8 cellular contexts compared by ENCODE assay signal in the genomic region with DNA sequence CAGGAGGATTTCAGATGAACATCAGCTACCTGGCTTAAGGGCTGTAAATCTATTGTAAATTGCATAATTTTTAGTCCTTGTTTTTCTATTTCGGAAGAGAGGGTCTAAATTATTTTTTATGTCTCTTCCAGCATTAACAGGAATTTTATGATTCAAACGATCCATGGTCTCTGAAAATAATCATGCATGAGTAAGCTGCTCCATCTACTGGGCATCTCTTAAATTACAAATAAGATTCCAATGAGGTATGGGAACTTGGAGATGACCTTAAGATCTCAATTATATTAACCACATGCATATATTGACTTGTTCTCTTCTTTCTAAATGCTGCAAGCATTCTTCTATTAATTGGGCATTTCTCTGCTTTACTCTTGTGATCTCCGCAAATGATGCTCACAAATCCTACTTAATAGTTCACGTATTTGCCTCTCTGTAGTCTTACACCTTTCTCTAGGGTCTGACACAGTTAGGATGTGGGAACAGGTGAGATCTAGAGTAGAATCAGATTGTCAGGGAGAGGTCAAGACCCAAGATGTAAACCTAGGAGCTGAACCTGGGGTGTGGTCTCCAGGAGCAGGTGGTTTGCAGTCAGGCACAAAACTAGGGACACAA.
DNase-seq lines count a peak whose midpoint lies in the region; ATAC-seq, FAIRE-seq and TF ChIP-seq lines count a peak whose summit lies in the region.

No MANE protein-coding gene starts in this region.

- H3K36me3 ChIP-seq in GM12878 (ENCODE audit: control insufficient read depth in 2 of 2, insufficient read depth in 2 of 2, low read length in 1 of 2) (no peaks in the 10 kb centered on the region), uterus (no peaks in the 10 kb centered on the region)

- DNase-seq in DMS114 treated with DMSO at 0.1 percent for 48 hours (lab: John Stamatoyannopoulos, UW; ENCODE audit: unreplicated experiment) (peak; percentile 32), NCI-H1436 (lab: John Stamatoyannopoulos, UW) (peak; percentile 55), GM12878 (ENCODE audit: low read depth, low spot score) (no peak), kidney glomerular epithelial cell (lab: John Stamatoyannopoulos, UW) (peak; percentile 48), uterus (no peak), NK-92 (lab: John Stamatoyannopoulos, UW; ENCODE audit: unreplicated experiment) (no peak)
- DNase-seq in stimulated activated CD8-positive, alpha-beta memory T cell treated with anti-CD3 and anti-CD28 coated beads, Interleukin-4, amount 100 ng/mL, for 48 hours, result no peak

- WGBS in GM12878 (ENCODE audit: insufficient coverage, insufficient replicate concordance, low lambda C conversion rate, missing lambda C conversion rate), result 36% methylated on average over 4 of the region's 4 CpGs

- no peak for TF ChIP-seq EP300 in GM12878 (IDR thresholded peaks at IDR 0.05; ENCODE audit: borderline replicate concordance in 1 of 2, control insufficient read depth in 1 of 2, low read depth in 2 of 2, low read length in 2 of 2)

- intact Hi-C loops in GM12878 (cut with micrococcal nuclease; ENCODE audit: unreplicated experiment), result loop anchor here (1.0 to 10.0 kb wide), 5 partner anchors 219 to 1601 kb away; no protein-coding TSS in a partner anchor
- intact Hi-C loops in uterus (cut with DNase I; ENCODE audit: low total_unique reads), result no loop called here

- no peak overlapping the region for H3K4me3 ChIP-seq in GM12878
- H3K4me3 ChIP-seq in uterus, result no peak overlapping the region

- RAD21 ChIA-PET in GM12878 (lab: Charles Lee; ENCODE audit: unreplicated experiment), result interaction anchor here (0.6 to 2.6 kb wide), 9 partner anchors 11 to 913 kb away, joined by 3 to 27 read pairs (median 3); a partner anchor contains a TSS

- H3K27ac ChIP-seq in GM12878 (ENCODE audit: control insufficient read depth, insufficient read depth) (no peak overlapping the region), uterus (no peak overlapping the region)

- TF ChIP-seq RAD21 in GM12878 (IDR thresholded peaks at IDR 0.05; ENCODE audit: insufficient read depth, low read depth, low read length), result peak; percentile 85

- SMC1A ChIA-PET in GM12878 (lab: Charles Lee; ENCODE audit: uncharacterized antibody, unreplicated experiment), result interaction anchor here (0.7 to 2.5 kb wide), 16 partner anchors 10 to 894 kb away, joined by 3 to 34 read pairs (median 4); a partner anchor contains a TSS

- in situ Hi-C loops in GM12878 (cut with MboI), result no loop called here

- no peak overlapping the region for H3K4me2 ChIP-seq in GM12878 (ENCODE audit: control insufficient read depth, insufficient read depth)

- H4K20me1 ChIP-seq in GM12878 (ENCODE audit: control insufficient read depth, insufficient read depth), result no peaks in the 10 kb centered on the region

- no peaks in the 10 kb centered on the region for H3K79me2 ChIP-seq in GM12878 (ENCODE audit: control insufficient read depth, insufficient read depth, low read length)

- ATAC-seq in GM21515 (IDR thresholded peaks at IDR 0.05; ENCODE audit: unreplicated experiment) (peak; percentile 63), GM12878 (peak; percentile 73)

- no peaks in the 10 kb centered on the region; a peak in 1 of 4 replicates for H3K27me3 ChIP-seq in GM12878 (replicated peaks in 1 of 2; ENCODE audit: control insufficient read depth in 2 of 2, insufficient read depth in 2 of 2, low read length in 1 of 2)
- no peaks in the 10 kb centered on the region for H3K27me3 ChIP-seq in uterus

- TF ChIP-seq CTCF in GM12878 (IDR thresholded peaks at IDR 0.05 in 2 of 3, conservative IDR thresholded peaks at IDR 0.05 in 1 of 3; ENCODE audit: control insufficient read depth in 2 of 3, extremely low read depth in 1 of 3, insufficient read depth in 1 of 3, low read depth in 3 of 3, low read length in 3 of 3) (peak; percentile 45 to 74 (median 53)), uterus (IDR thresholded peaks at IDR 0.05) (peak; percentile 37 to 49 (median 44))

- FAIRE-seq in GM12878 (lab: Jason Lieb, UNC), result peak; percentile 73

- BruUV-seq in GM12878 (replicated peaks; lab: Mats Ljungman, UMichigan), result no TSS peak

- H3K9me3 ChIP-seq in GM12878 (replicated peaks; ENCODE audit: control insufficient read depth, insufficient read depth, low read length) (no peaks in the 10 kb centered on the region), uterus (no peaks in the 10 kb centered on the region)

- H2AFZ ChIP-seq in GM12878 (ENCODE audit: control insufficient read depth, low read depth, low read length), result no peak overlapping the region

- no peaks in the 10 kb centered on the region for H3K4me1 ChIP-seq in GM12878 (ENCODE audit: control insufficient read depth, insufficient read depth, low read length)
- no peaks in the 10 kb centered on the region for H3K4me1 ChIP-seq in uterus

- POLR2A ChIA-PET in GM12878 (lab: Charles Lee), result interaction anchor here (0.6 to 1.2 kb wide), 2 partner anchors 29 to 220 kb away, joined by 3 to 6 read pairs; no protein-coding TSS in a partner anchor

- no peak overlapping the region for H3K9ac ChIP-seq in GM12878 (ENCODE audit: control insufficient read depth, insufficient read depth, low read length)

- CTCF ChIA-PET in GM12878 (lab: Yijun Ruan, JAX), result interaction anchor here (0.5 to 4.3 kb wide), 34 partner anchors 10 to 1037 kb away, joined by 3 to 77 read pairs (median 4); a partner anchor contains a TSS

- TF ChIP-seq POLR2A in GM12878 (IDR thresholded peaks at IDR 0.05; ENCODE audit: low read depth, low read length) (no peak), uterus (IDR thresholded peaks at IDR 0.05) (no peak)

TF ChIP-seq in GM12878, 131 proteins besides CTCF, POLR2A, EP300 and RAD21 (continues in another document):
- TF ChIP-seq KDM1A (IDR thresholded peaks at IDR 0.05; ENCODE audit: borderline replicate concordance) (no peak), EGR1 (IDR thresholded peaks at IDR 0.05; ENCODE audit: borderline replicate concordance in 1 of 2, low read depth in 2 of 2, low read length in 2 of 2) (no peak), ASH2L (IDR thresholded peaks at IDR 0.05; ENCODE audit: borderline replicate concordance, low read depth) (no peak), EED (IDR thresholded peaks at IDR 0.05; ENCODE audit: low read depth) (no peak), TCF7 (IDR thresholded peaks at IDR 0.05; ENCODE audit: borderline replicate concordance) (no peak), SMC3 (IDR thresholded peaks at IDR 0.05; ENCODE audit: borderline replicate concordance, low read length) (peak; percentile 63)
- TF ChIP-seq, protein P1, sequence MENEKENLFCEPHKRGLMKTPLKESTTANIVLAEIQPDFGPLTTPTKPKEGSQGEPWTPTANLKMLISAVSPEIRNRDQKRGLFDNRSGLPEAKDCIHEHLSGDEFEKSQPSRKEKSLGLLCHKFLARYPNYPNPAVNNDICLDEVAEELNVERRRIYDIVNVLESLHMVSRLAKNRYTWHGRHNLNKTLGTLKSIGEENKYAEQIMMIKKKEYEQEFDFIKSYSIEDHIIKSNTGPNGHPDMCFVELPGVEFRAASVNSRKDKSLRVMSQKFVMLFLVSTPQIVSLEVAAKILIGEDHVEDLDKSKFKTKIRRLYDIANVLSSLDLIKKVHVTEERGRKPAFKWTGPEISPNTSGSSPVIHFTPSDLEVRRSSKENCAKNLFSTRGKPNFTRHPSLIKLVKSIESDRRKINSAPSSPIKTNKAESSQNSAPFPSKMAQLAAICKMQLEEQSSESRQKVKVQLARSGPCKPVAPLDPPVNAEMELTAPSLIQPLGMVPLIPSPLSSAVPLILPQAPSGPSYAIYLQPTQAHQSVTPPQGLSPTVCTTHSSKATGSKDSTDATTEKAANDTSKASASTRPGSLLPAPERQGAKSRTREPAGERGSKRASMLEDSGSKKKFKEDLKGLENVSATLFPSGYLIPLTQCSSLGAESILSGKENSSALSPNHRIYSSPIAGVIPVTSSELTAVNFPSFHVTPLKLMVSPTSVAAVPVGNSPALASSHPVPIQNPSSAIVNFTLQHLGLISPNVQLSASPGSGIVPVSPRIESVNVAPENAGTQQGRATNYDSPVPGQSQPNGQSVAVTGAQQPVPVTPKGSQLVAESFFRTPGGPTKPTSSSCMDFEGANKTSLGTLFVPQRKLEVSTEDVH (IDR thresholded peaks at IDR 0.05; ENCODE audit: low read depth, partially characterized antibody), result no peak
- TF ChIP-seq, protein P2, sequence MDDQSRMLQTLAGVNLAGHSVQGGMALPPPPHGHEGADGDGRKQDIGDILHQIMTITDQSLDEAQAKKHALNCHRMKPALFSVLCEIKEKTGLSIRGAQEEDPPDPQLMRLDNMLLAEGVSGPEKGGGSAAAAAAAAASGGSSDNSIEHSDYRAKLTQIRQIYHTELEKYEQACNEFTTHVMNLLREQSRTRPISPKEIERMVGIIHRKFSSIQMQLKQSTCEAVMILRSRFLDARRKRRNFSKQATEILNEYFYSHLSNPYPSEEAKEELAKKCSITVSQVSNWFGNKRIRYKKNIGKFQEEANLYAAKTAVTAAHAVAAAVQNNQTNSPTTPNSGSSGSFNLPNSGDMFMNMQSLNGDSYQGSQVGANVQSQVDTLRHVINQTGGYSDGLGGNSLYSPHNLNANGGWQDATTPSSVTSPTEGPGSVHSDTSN (IDR thresholded peaks at IDR 0.05; ENCODE audit: insufficient replicate concordance, low read depth, low read length), result no peak
- TF ChIP-seq, protein P3, sequence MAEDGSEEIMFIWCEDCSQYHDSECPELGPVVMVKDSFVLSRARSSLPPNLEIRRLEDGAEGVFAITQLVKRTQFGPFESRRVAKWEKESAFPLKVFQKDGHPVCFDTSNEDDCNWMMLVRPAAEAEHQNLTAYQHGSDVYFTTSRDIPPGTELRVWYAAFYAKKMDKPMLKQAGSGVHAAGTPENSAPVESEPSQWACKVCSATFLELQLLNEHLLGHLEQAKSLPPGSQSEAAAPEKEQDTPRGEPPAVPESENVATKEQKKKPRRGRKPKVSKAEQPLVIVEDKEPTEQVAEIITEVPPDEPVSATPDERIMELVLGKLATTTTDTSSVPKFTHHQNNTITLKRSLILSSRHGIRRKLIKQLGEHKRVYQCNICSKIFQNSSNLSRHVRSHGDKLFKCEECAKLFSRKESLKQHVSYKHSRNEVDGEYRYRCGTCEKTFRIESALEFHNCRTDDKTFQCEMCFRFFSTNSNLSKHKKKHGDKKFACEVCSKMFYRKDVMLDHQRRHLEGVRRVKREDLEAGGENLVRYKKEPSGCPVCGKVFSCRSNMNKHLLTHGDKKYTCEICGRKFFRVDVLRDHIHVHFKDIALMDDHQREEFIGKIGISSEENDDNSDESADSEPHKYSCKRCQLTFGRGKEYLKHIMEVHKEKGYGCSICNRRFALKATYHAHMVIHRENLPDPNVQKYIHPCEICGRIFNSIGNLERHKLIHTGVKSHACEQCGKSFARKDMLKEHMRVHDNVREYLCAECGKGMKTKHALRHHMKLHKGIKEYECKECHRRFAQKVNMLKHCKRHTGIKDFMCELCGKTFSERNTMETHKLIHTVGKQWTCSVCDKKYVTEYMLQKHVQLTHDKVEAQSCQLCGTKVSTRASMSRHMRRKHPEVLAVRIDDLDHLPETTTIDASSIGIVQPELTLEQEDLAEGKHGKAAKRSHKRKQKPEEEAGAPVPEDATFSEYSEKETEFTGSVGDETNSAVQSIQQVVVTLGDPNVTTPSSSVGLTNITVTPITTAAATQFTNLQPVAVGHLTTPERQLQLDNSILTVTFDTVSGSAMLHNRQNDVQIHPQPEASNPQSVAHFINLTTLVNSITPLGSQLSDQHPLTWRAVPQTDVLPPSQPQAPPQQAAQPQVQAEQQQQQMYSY (CRISPR knock-in tag; IDR thresholded peaks at IDR 0.05), result no peak

Comparison
In these comparisons a context has a peak if more than half of its experiments do, and no peak if none do; other contexts are left out.
1. DNase-seq: peak in DMS114 treated with DMSO at 0.1 percent for 48 hours (single experiment), NCI-H1436 (single experiment) and kidney glomerular epithelial cell (single experiment); none in GM12878 (single experiment), uterus (0 of 2), NK-92 (single experiment) and stimulated activated CD8-positive, alpha-beta memory T cell treated with anti-CD3 and anti-CD28 coated beads, Interleukin-4, amount 100 ng/mL, for 48 hours (single experiment).